In genomic region chr20:57579331-57579897, GRCh38 we compare ENCODE assay signal across 28 cellular contexts. TPM values are rescaled to one million over a fixed set of nuclear protein-coding genes. Genes with fewer than 3 reads are reported as not detected.
"Had no signal": no experiment of that assay in that cellular context is flagged by ENCODE, and none has a peak within 500 bp of the region (broad histone marks: within the 10 kb centered on the region; RNA-seq: fewer than 3 reads in every experiment).

No MANE protein-coding gene starts in this region.

- H3K9me3 Mint-ChIP-seq: activated CD4-positive, alpha-beta memory T cell treated with anti-CD3 and anti-CD28 coated beads for 36 hours; activated CD4-positive, alpha-beta T cell treated with anti-CD3 and anti-CD28 coated beads, Interleukin-2, amount 10 ng/mL, durations not matched to agents 7 days and 5 days; activated naive CD4-positive, alpha-beta T cell treated with anti-CD3 and anti-CD28 coated beads for 36 hours; activated T-cell treated with anti-CD3 and anti-CD28 coated beads, Interleukin-2, amount 50 U/mL, for 4 hours; activated T-helper 17 cell treated with anti-CD3 and anti-CD28 coated beads, Interleukin-2, amount 50 U/mL, for 72 hours; brain had no signal

- H3K4me1 Mint-ChIP-seq: activated CD4-positive, alpha-beta T cell treated with anti-CD3 and anti-CD28 coated beads, Interleukin-2, amount 10 ng/mL, durations not matched to agents 7 days and 5 days; activated T-helper 17 cell treated with anti-CD3 and anti-CD28 coated beads, Interleukin-2, amount 50 U/mL, for 72 hours had no signal

- H3K27ac ChIP-seq: VCaP had no signal

- DNase-seq: activated CD4-positive, alpha-beta memory T cell treated with anti-CD3 and anti-CD28 coated beads for 36 hours; activated CD4-positive, alpha-beta T cell treated with anti-CD3 and anti-CD28 coated beads, Interleukin-2, amount 10 ng/mL, durations not matched to agents 7 days and 5 days; activated CD4-positive, CD25-positive, alpha-beta regulatory T cell; activated CD8-positive, alpha-beta memory T cell treated with anti-CD3 and anti-CD28 coated beads for 24 hours; activated gamma-delta T cell; activated naive CD4-positive, alpha-beta T cell treated with anti-CD3 and anti-CD28 coated beads for 36 hours; activated T-cell treated with anti-CD3 and anti-CD28 coated beads, Interleukin-2, amount 50 U/mL, for 4 hours; amygdala; MG63; MV-4-11; NCI-H1092 treated with DMSO at 0.1 percent for 48 hours; NCI-H1694; NCI-H2029; NCI-H2107; NCI-H2171 treated with DMSO at 0.1 percent for 48 hours; NCI-H226; NCI-H82; SK-N-SH; T-helper 1 cell had no signal

- H3K4me3 Mint-ChIP-seq: activated CD4-positive, alpha-beta memory T cell treated with anti-CD3 and anti-CD28 coated beads for 36 hours; activated CD4-positive, alpha-beta T cell treated with anti-CD3 and anti-CD28 coated beads, Interleukin-2, amount 10 ng/mL, durations not matched to agents 7 days and 5 days; activated naive CD4-positive, alpha-beta T cell treated with anti-CD3 and anti-CD28 coated beads for 36 hours; activated naive CD8-positive, alpha-beta T cell; activated T-cell treated with anti-CD3 and anti-CD28 coated beads, Interleukin-2, amount 50 U/mL, for 4 hours; activated T-helper 17 cell treated with anti-CD3 and anti-CD28 coated beads, Interleukin-2, amount 50 U/mL, for 72 hours had no signal

- H3K36me3 ChIP-seq: MG63 had no signal

- H3K27ac Mint-ChIP-seq: activated CD4-positive, alpha-beta memory T cell treated with anti-CD3 and anti-CD28 coated beads for 36 hours; activated CD4-positive, alpha-beta T cell treated with anti-CD3 and anti-CD28 coated beads, Interleukin-2, amount 10 ng/mL, durations not matched to agents 7 days and 5 days; activated naive CD4-positive, alpha-beta T cell treated with anti-CD3 and anti-CD28 coated beads for 36 hours; activated naive CD8-positive, alpha-beta T cell; activated T-helper 17 cell treated with anti-CD3 and anti-CD28 coated beads, Interleukin-2, amount 50 U/mL, for 72 hours had no signal

- H3K36me3 Mint-ChIP-seq: activated CD4-positive, alpha-beta memory T cell treated with anti-CD3 and anti-CD28 coated beads for 36 hours; activated naive CD8-positive, alpha-beta T cell; brain had no signal

- H3K9me3 ChIP-seq: MG63, SK-N-SH had no signal

- ATAC-seq: activated T-cell treated with anti-CD3 and anti-CD28 coated beads, Interleukin-2, amount 50 U/mL, for 4 hours; activated T-helper 17 cell treated with anti-CD3 and anti-CD28 coated beads, Interleukin-2, amount 50 U/mL, for 72 hours; Right ventricle myocardium inferior had no signal

- H3K9ac ChIP-seq: SK-N-SH had no signal

- H3K4me2 ChIP-seq: SK-N-SH had no signal

- H3K4me3 ChIP-seq: MG63 had no signal

RNA-seq across cellular contexts. Expression of gene PCK1, which starts 18.5 kb away (rescaled TPM):
- total RNA-seq: activated CD4-positive, alpha-beta memory T cell treated with anti-CD3 and anti-CD28 coated beads for 36 hours; activated CD4-positive, alpha-beta T cell treated with anti-CD3 and anti-CD28 coated beads, Interleukin-2, amount 10 ng/mL, durations not matched to agents 7 days and 5 days; activated naive CD4-positive, alpha-beta T cell treated with anti-CD3 and anti-CD28 coated beads for 36 hours; activated T-helper 17 cell treated with anti-CD3 and anti-CD28 coated beads, Interleukin-2, amount 50 U/mL, for 72 hours; astrocyte; RPMI7951; T-helper 2 cell treated with Interferon-gamma antibody and Interleukin-4, amounts not matched to agents 100 ng/mL and 5 ng/mL, for 36 hours had no signal
- polyA plus RNA-seq: SK-N-SH had no signal

RNA-seq across cellular contexts. Expression of gene ZBP1, which starts 40.8 kb away (rescaled TPM):
- total RNA-seq: astrocyte, NCI-H460, RPMI7951 had no signal
- polyA plus RNA-seq: SK-N-SH had no signal

RNA-seq across cellular contexts. Expression of gene CTCFL, which starts 54.5 kb away (rescaled TPM):
- total RNA-seq: activated CD4-positive, alpha-beta memory T cell treated with anti-CD3 and anti-CD28 coated beads for 36 hours; activated CD4-positive, alpha-beta T cell treated with anti-CD3 and anti-CD28 coated beads, Interleukin-2, amount 10 ng/mL, durations not matched to agents 7 days and 5 days; activated naive CD4-positive, alpha-beta T cell treated with anti-CD3 and anti-CD28 coated beads for 36 hours; activated T-helper 17 cell treated with anti-CD3 and anti-CD28 coated beads, Interleukin-2, amount 50 U/mL, for 72 hours; astrocyte; NCI-H460; Right ventricle myocardium inferior; RPMI7951; T-helper 2 cell treated with Interferon-gamma antibody and Interleukin-4, amounts not matched to agents 100 ng/mL and 5 ng/mL, for 36 hours had no signal
- polyA plus RNA-seq: SK-N-SH had no signal
